In genomic region chr2:86776532-86776931, GRCh38 we compare ENCODE assay signal across 24 cellular contexts. TPM values are rescaled to one million over a fixed set of nuclear protein-coding genes. Genes with fewer than 3 reads are reported as not detected.
DNase-seq lines count a peak whose midpoint lies in the region; ATAC-seq, FAIRE-seq and TF ChIP-seq lines count a peak whose summit lies in the region.
"Had no signal": no experiment of that assay in that cellular context is flagged by ENCODE, and none has a peak within 500 bp of the region (broad histone marks: within the 10 kb centered on the region; RNA-seq: fewer than 3 reads in every experiment).

No MANE protein-coding gene starts in this region.

- peak overlapping the region; percentile 23 for H3K27ac Mint-ChIP-seq in activated naive CD8-positive, alpha-beta T cell
- H3K27ac Mint-ChIP-seq in activated naive CD8-positive, alpha-beta T cell treated with anti-CD3 and anti-CD28 coated beads for 36 hours, result no peak overlapping the region
- H3K27ac Mint-ChIP-seq: CD14-positive monocyte; CD4-positive, alpha-beta T cell; H9 had no signal

- POLR2A ChIA-PET in A549 (lab: Yijun Ruan, JAX), result no interaction called here

- CTCF ChIA-PET in A549 (lab: Yijun Ruan, JAX), result interaction anchor here (1.0 to 3.3 kb wide), 3 partner anchors 10 to 32 kb away, joined by 3 to 10 read pairs (median 3); no protein-coding TSS in a partner anchor

- H3K4me3 ChIP-seq in A549, result no peak overlapping the region
- no peak overlapping the region for H3K4me3 ChIP-seq in choroid plexus epithelial cell (ENCODE audit: low read depth, low read length)
- H3K4me3 ChIP-seq: BLaER1 treated with 17β-estradiol and CSF1 and Interleukin-3, amounts not matched to agents 10 nM and 100 nM; GM12878 had no signal

- H3K4me2 ChIP-seq in A549, result no peak overlapping the region
- H3K4me2 ChIP-seq: BLaER1 treated with 17β-estradiol and CSF1 and Interleukin-3, amounts not matched to agents 10 nM and 100 nM had no signal

- TF ChIP-seq EP300 in A549 (IDR thresholded peaks at IDR 0.05), result no peak

- peaks cover 19% of the 10 kb centered on the region for H3K4me1 Mint-ChIP-seq in activated naive CD8-positive, alpha-beta T cell (ENCODE audit: low read depth)
- peaks cover 17% of the 10 kb centered on the region for H3K4me1 Mint-ChIP-seq in activated naive CD8-positive, alpha-beta T cell treated with anti-CD3 and anti-CD28 coated beads for 36 hours

- FAIRE-seq in A549 (lab: Jason Lieb, UNC), result peak; percentile 65
- FAIRE-seq: A204.1, D721Med, GM12878, GM18507 had no signal

- ATAC-seq in A549, result no peak
- ATAC-seq: GM12878, HCT116 had no signal

- no peak for TF ChIP-seq RAD21 in A549 (conservative IDR thresholded peaks at IDR 0.05 in 1 of 2, IDR thresholded peaks at IDR 0.05 in 1 of 2)

- DNase-seq in activated naive CD8-positive, alpha-beta T cell treated with anti-CD3 and anti-CD28 coated beads for 36 hours, result no peak
- DNase-seq in A549 (ENCODE audit: low read depth in 1 of 2, low spot score in 1 of 2) (no peak), choroid plexus epithelial cell (ENCODE audit: low read depth) (peak; percentile 12), NCI-H1105 (lab: John Stamatoyannopoulos, UW) (no peak), foreskin melanocyte (no peak)
- DNase-seq: ACHN; AML-193; BE2C; CD4-positive, alpha-beta T cell; CD8-positive, alpha-beta memory T cell; DMS 273 treated with DMSO at 0.1 percent for 48 hours; EL; GDM1; GOT3; H9 had no signal

- TF ChIP-seq POLR2A in A549 (IDR thresholded peaks at IDR 0.05; ENCODE audit: low read length), result no peak

- H3K4me3 Mint-ChIP-seq in activated naive CD8-positive, alpha-beta T cell, result no peak overlapping the region
- H3K4me3 Mint-ChIP-seq in activated naive CD8-positive, alpha-beta T cell treated with anti-CD3 and anti-CD28 coated beads for 36 hours, result no peak overlapping the region
- H3K4me3 Mint-ChIP-seq: CD14-positive monocyte; CD4-positive, alpha-beta T cell; CD8-positive, alpha-beta memory T cell; H9 had no signal

- H3K4me1 ChIP-seq in A549, result no peaks in the 10 kb centered on the region
- H3K4me1 ChIP-seq: BE2C had no signal

- TF ChIP-seq CTCF in A549 (IDR thresholded peaks at IDR 0.05) (no peak), choroid plexus epithelial cell (conservative IDR thresholded peaks at IDR 0.05; ENCODE audit: low read depth, low read length) (no peak)

- no peak overlapping the region for H3K27ac ChIP-seq in A549
- H3K27ac ChIP-seq: 22Rv1; BLaER1 treated with 17β-estradiol and CSF1 and Interleukin-3, amounts not matched to agents 10 nM and 100 nM had no signal

- H3K9me3 Mint-ChIP-seq in activated naive CD8-positive, alpha-beta T cell (ENCODE audit: low read depth), result no peaks in the 10 kb centered on the region
- H3K9me3 Mint-ChIP-seq in activated naive CD8-positive, alpha-beta T cell treated with anti-CD3 and anti-CD28 coated beads for 36 hours, result no peaks in the 10 kb centered on the region
- H3K9me3 Mint-ChIP-seq: CD14-positive monocyte; CD4-positive, alpha-beta T cell; CD8-positive, alpha-beta memory T cell; H9 had no signal

- H3K27me3 Mint-ChIP-seq in activated naive CD8-positive, alpha-beta T cell, result no peaks in the 10 kb centered on the region
- no peaks in the 10 kb centered on the region for H3K27me3 Mint-ChIP-seq in activated naive CD8-positive, alpha-beta T cell treated with anti-CD3 and anti-CD28 coated beads for 36 hours
- H3K27me3 Mint-ChIP-seq: CD4-positive, alpha-beta T cell; CD8-positive, alpha-beta memory T cell had no signal

- H3K36me3 Mint-ChIP-seq in activated naive CD8-positive, alpha-beta T cell, result peaks cover 8% of the 10 kb centered on the region
- peaks cover 21% of the 10 kb centered on the region for H3K36me3 Mint-ChIP-seq in activated naive CD8-positive, alpha-beta T cell treated with anti-CD3 and anti-CD28 coated beads for 36 hours

- H3K9me3 ChIP-seq in A549, result no peaks in the 10 kb centered on the region
- H3K9me3 ChIP-seq: BE2C; BLaER1 treated with 17β-estradiol and CSF1 and Interleukin-3, amounts not matched to agents 10 nM and 100 nM had no signal

- 89% methylated on average over 7 of the region's 7 CpGs for WGBS in A549 (ENCODE audit: missing lambda C conversion rate)

TF ChIP-seq in A549, 52 proteins besides CTCF, POLR2A, EP300 and RAD21:
- TF ChIP-seq FOSL2 (IDR thresholded peaks at IDR 0.05) (no peak), FOSL2 (CRISPR knock-in tag; IDR thresholded peaks at IDR 0.05) (no peak), TFCP2L1 (CRISPR knock-in tag; IDR thresholded peaks at IDR 0.05) (no peak), CBX2 (IDR thresholded peaks at IDR 0.05; ENCODE audit: borderline replicate concordance, low read depth) (no peak), JUN (IDR thresholded peaks at IDR 0.05) (no peak), CEBPB (IDR thresholded peaks at IDR 0.05) (no peak), CHD4 (IDR thresholded peaks at IDR 0.05; ENCODE audit: borderline replicate concordance) (no peak), RFX5 (IDR thresholded peaks at IDR 0.05) (no peak), NR3C1 (IDR thresholded peaks at IDR 0.05) (no peak), BCL3 (IDR thresholded peaks at IDR 0.05) (no peak), SREBF2 (IDR thresholded peaks at IDR 0.05) (no peak), NPAS2 (CRISPR knock-in tag; IDR thresholded peaks at IDR 0.05; ENCODE audit: borderline replicate concordance) (no peak), RCOR1 (IDR thresholded peaks at IDR 0.05; ENCODE audit: low read depth, low read length) (no peak), E2F6 (IDR thresholded peaks at IDR 0.05; ENCODE audit: borderline replicate concordance, low read depth) (no peak), ZNF302 (CRISPR knock-in tag; IDR thresholded peaks at IDR 0.05) (no peak), EHF (CRISPR knock-in tag; IDR thresholded peaks at IDR 0.05) (no peak)
TF ChIP-seq in A549: peak in this region for 0.

RNA-seq across cellular contexts. Expression of gene CD8A, which starts 14.2 kb away (rescaled TPM):
- total RNA-seq in activated naive CD8-positive, alpha-beta T cell treated with anti-CD3 and anti-CD28 coated beads for 36 hours, result 100 to 1,000 TPM; 356 to 357 TPM
- polyA plus RNA-seq in A549 (2011; rRNA removed) (0.29 and 0.40 TPM in 2 replicates), A549 (2017; fragmentation: RNase III; extraction: RNeasy Plus Mini Kit Qiagen cat#74134 plus additional on column Dnase treatment) (0.10 to 0.25 TPM (median 0.22 TPM) in 3 replicates)
- polyA plus RNA-seq in A549 (2012; cell fraction: cytosol; rRNA removed), result 0.06 and 0.07 TPM in 2 replicates
- polyA plus RNA-seq in A549 (2012; cell fraction: nucleus; rRNA removed), result 0.07 and 0.12 TPM in 2 replicates
- 0.08 and 0.24 TPM in 2 replicates for polyA minus RNA-seq in A549 (2011; rRNA and poly(A)+ RNA removed)
- total RNA-seq: H9 had no signal

RNA-seq across cellular contexts. Expression of gene RMND5A, which starts 56.4 kb away (rescaled TPM):
- total RNA-seq in activated naive CD8-positive, alpha-beta T cell treated with anti-CD3 and anti-CD28 coated beads for 36 hours, result 10 to 100 TPM; 63.4 to 65.9 TPM
- polyA plus RNA-seq in A549 (2011; rRNA removed), result 28.0 and 32.6 TPM in 2 replicates
- polyA plus RNA-seq in A549 (2012; cell fraction: cytosol; rRNA removed), result 7.2 and 8.4 TPM in 2 replicates
- polyA plus RNA-seq in A549 (2012; cell fraction: nucleus; rRNA removed), result 3.4 and 7.1 TPM in 2 replicates
- 9.9 to 10.5 TPM (median 10.3 TPM) in 3 replicates for polyA plus RNA-seq in A549 (2017; fragmentation: RNase III; extraction: RNeasy Plus Mini Kit Qiagen cat#74134 plus additional on column Dnase treatment)
- polyA minus RNA-seq in A549 (2011; rRNA and poly(A)+ RNA removed), result 44.0 and 50.7 TPM in 2 replicates
